ENCODE assay signal across 11 cellular contexts in genomic region chr15:64687167-64688085, GRCh38.
DNase-seq lines count a peak whose midpoint lies in the region; ATAC-seq, FAIRE-seq and TF ChIP-seq lines count a peak whose summit lies in the region.
"Had no signal": no experiment of that assay in that cellular context is flagged by ENCODE, and none has a peak within 500 bp of the region (broad histone marks: within the 10 kb centered on the region; RNA-seq: fewer than 3 reads in every experiment).

No MANE protein-coding gene starts in this region.

- CTCF ChIA-PET in activated CD4-positive, alpha-beta memory T cell treated with anti-CD3 and anti-CD28 coated beads for 36 hours (lab: Charles Lee), result interaction anchor here (0.7 to 10.8 kb wide), 17 partner anchors 9 to 1166 kb away, joined by 3 to 285 read pairs (median 4); no protein-coding TSS in a partner anchor

- no peak overlapping the region for H3K23ac ChIP-seq in mesenchymal stem cell (ENCODE audit: low read length in 2 of 2)

- H3K4me1 Mint-ChIP-seq in astrocyte (ENCODE audit: low read depth, unreplicated experiment), result peaks cover 3% of the 10 kb centered on the region
- H3K4me1 Mint-ChIP-seq in stimulated activated naive B cell treated with anti-CD40 and anti-IgM and Interleukin-4, amounts not matched to agents 10 μg/mL and 1 μg/mL and 100 μg/mL, for 72 hours, result peaks cover 7 to 11% of the 10 kb centered on the region in 2 donors
- peaks cover 5% of the 10 kb centered on the region for H3K4me1 Mint-ChIP-seq in activated CD4-positive, alpha-beta memory T cell treated with anti-CD3 and anti-CD28 coated beads for 36 hours (ENCODE audit: low read depth)

- H3K27ac ChIP-seq in astrocyte (ENCODE audit: low read depth, low read length) (no peak overlapping the region), mesenchymal stem cell (ENCODE audit: low read length, poor library complexity, severe bottlenecking) (peak overlapping the region; percentile 7)

- no peak overlapping the region for H2AK5ac ChIP-seq in mesenchymal stem cell (ENCODE audit: low read length, severe bottlenecking)

- H2AFZ ChIP-seq in astrocyte (ENCODE audit: low read depth, low read length) (no peak overlapping the region), mesenchymal stem cell (ENCODE audit: low read depth, low read length) (no peak overlapping the region)

- DNase-seq in NCI-H82 (lab: John Stamatoyannopoulos, UW) (peak; percentile 83), NCI-H82 treated with DMSO at 0.1 percent for 48 hours (lab: John Stamatoyannopoulos, UW; ENCODE audit: unreplicated experiment) (no peak), astrocyte (ENCODE audit: low read depth) (no peak), mesenchymal stem cell (no peak), BE2C (no peak), T-helper 2 cell (no peak)
- DNase-seq in stimulated activated naive B cell treated with anti-CD40 and anti-IgM and Interleukin-4, amounts not matched to agents 10 μg/mL and 1 μg/mL and 100 μg/mL, for 72 hours, result no peak
- no peak for DNase-seq in activated CD4-positive, alpha-beta memory T cell treated with anti-CD3 and anti-CD28 coated beads for 36 hours
- DNase-seq: activated CD4-positive, CD25-positive, alpha-beta regulatory T cell treated with anti-CD3 and anti-CD28 coated beads, Interleukin-2, amount 50 U/mL, for 72 hours; activated effector memory CD4-positive, alpha-beta T cell treated with anti-CD3 and anti-CD28 coated beads, Interleukin-2, amount 50 U/mL, for 16 hours; NCI-H2107 had no signal

- no peaks in the 10 kb centered on the region for H3K4me1 ChIP-seq in astrocyte (ENCODE audit: insufficient read depth, low read length)
- H3K4me1 ChIP-seq in mesenchymal stem cell (ENCODE audit: control insufficient read depth, insufficient read depth, low read depth, low read length), result no peaks in the 10 kb centered on the region
- peaks cover 13% of the 10 kb centered on the region for H3K4me1 ChIP-seq in BE2C

- intact Hi-C loops in activated CD4-positive, alpha-beta memory T cell treated with anti-CD3 and anti-CD28 coated beads for 36 hours (cut with micrococcal nuclease), result no loop called here

- H3K4me3 ChIP-seq in astrocyte (ENCODE audit: insufficient read depth, low read depth, low read length) (no peak overlapping the region), mesenchymal stem cell (ENCODE audit: insufficient read depth in 1 of 2, low read depth in 1 of 2, low read length in 2 of 2) (no peak overlapping the region), BE2C (ENCODE audit: low read depth, low read length) (no peak overlapping the region)

- peak overlapping the region; percentile 44 for H3K27ac Mint-ChIP-seq in astrocyte (ENCODE audit: unreplicated experiment)
- H3K27ac Mint-ChIP-seq in stimulated activated naive B cell treated with anti-CD40 and anti-IgM and Interleukin-4, amounts not matched to agents 10 μg/mL and 1 μg/mL and 100 μg/mL, for 72 hours, result peak overlapping the region; percentile 37
- H3K27ac Mint-ChIP-seq in activated CD4-positive, alpha-beta memory T cell treated with anti-CD3 and anti-CD28 coated beads for 36 hours, result no peak overlapping the region

- H3K18ac ChIP-seq in mesenchymal stem cell (ENCODE audit: low read depth in 1 of 2, low read length in 2 of 2), result no peak overlapping the region

- H3K14ac ChIP-seq in mesenchymal stem cell (ENCODE audit: low read length in 2 of 2), result no peak overlapping the region

- H2BK12ac ChIP-seq in mesenchymal stem cell (ENCODE audit: low read length in 2 of 2), result no peak overlapping the region

- H3K9me3 Mint-ChIP-seq in astrocyte (ENCODE audit: unreplicated experiment), result no peaks in the 10 kb centered on the region
- H3K9me3 Mint-ChIP-seq in stimulated activated naive B cell treated with anti-CD40 and anti-IgM and Interleukin-4, amounts not matched to agents 10 μg/mL and 1 μg/mL and 100 μg/mL, for 72 hours, result no peaks in the 10 kb centered on the region
- no peaks in the 10 kb centered on the region for H3K9me3 Mint-ChIP-seq in activated CD4-positive, alpha-beta memory T cell treated with anti-CD3 and anti-CD28 coated beads for 36 hours

- no peak overlapping the region for H2BK120ac ChIP-seq in mesenchymal stem cell (ENCODE audit: low read depth, low read length)

- H3K36me3 ChIP-seq in astrocyte (ENCODE audit: insufficient read depth, low read length) (peaks cover 42% of the 10 kb centered on the region), mesenchymal stem cell (ENCODE audit: control insufficient read depth in 1 of 2, insufficient read depth in 2 of 2, low read depth in 1 of 2, low read length in 2 of 2) (peaks cover 75 to 84% of the 10 kb centered on the region in 2 experiments), BE2C (peaks cover 81% of the 10 kb centered on the region)

- H3K27me3 ChIP-seq in astrocyte (ENCODE audit: insufficient read depth, low read length) (no peaks in the 10 kb centered on the region), mesenchymal stem cell (ENCODE audit: control insufficient read depth in 1 of 2, insufficient read depth in 1 of 2, low read length in 2 of 2) (no peaks in the 10 kb centered on the region), BE2C (no peaks in the 10 kb centered on the region)

- H3K4me2 ChIP-seq in astrocyte (ENCODE audit: low read length), result no peak overlapping the region
- no peak overlapping the region for H3K4me2 ChIP-seq in mesenchymal stem cell (ENCODE audit: low read length, poor library complexity, severe bottlenecking)

- no peak for ATAC-seq in stimulated activated naive B cell treated with anti-CD40 and anti-IgM and Interleukin-4, amounts not matched to agents 10 μg/mL and 1 μg/mL and 100 μg/mL, for 72 hours (replicated peaks)

- no peak overlapping the region for H3K4ac ChIP-seq in mesenchymal stem cell (ENCODE audit: low read depth in 1 of 2, low read length in 2 of 2)

- POLR2A ChIA-PET in activated CD4-positive, alpha-beta memory T cell treated with anti-CD3 and anti-CD28 coated beads for 36 hours (lab: Charles Lee), result interaction anchor here (1.3 kb wide), 1 partner anchor 41 kb away, joined by 3 read pairs; no protein-coding TSS in a partner anchor

- peak overlapping the region; percentile 56 for H4K8ac ChIP-seq in mesenchymal stem cell (ENCODE audit: low read length)

- H3K4me3 Mint-ChIP-seq in astrocyte (ENCODE audit: unreplicated experiment), result no peak overlapping the region
- H3K4me3 Mint-ChIP-seq in stimulated activated naive B cell treated with anti-CD40 and anti-IgM and Interleukin-4, amounts not matched to agents 10 μg/mL and 1 μg/mL and 100 μg/mL, for 72 hours, result no peak overlapping the region
- H3K4me3 Mint-ChIP-seq in activated CD4-positive, alpha-beta memory T cell treated with anti-CD3 and anti-CD28 coated beads for 36 hours, result no peak overlapping the region

- H3K27me3 Mint-ChIP-seq in astrocyte (ENCODE audit: low read depth, unreplicated experiment), result no peaks in the 10 kb centered on the region
- no peaks in the 10 kb centered on the region for H3K27me3 Mint-ChIP-seq in stimulated activated naive B cell treated with anti-CD40 and anti-IgM and Interleukin-4, amounts not matched to agents 10 μg/mL and 1 μg/mL and 100 μg/mL, for 72 hours
- H3K27me3 Mint-ChIP-seq in activated CD4-positive, alpha-beta memory T cell treated with anti-CD3 and anti-CD28 coated beads for 36 hours, result no peaks in the 10 kb centered on the region

- H2BK15ac ChIP-seq in mesenchymal stem cell (ENCODE audit: low read depth, poor library complexity, severe bottlenecking), result no peak overlapping the region

- H3K79me2 ChIP-seq in astrocyte (ENCODE audit: insufficient read depth, low read length), result peaks cover 8% of the 10 kb centered on the region

- no peak for FAIRE-seq in astrocyte (lab: Jason Lieb, UNC)

- H4K20me1 ChIP-seq in astrocyte (ENCODE audit: insufficient read depth, low read length), result peaks cover 61% of the 10 kb centered on the region

- H4K91ac ChIP-seq in mesenchymal stem cell (ENCODE audit: low read length), result no peak overlapping the region

- H3K9me3 ChIP-seq in astrocyte (ENCODE audit: insufficient read depth, low read depth, low read length), result no peaks in the 10 kb centered on the region
- H3K9me3 ChIP-seq in mesenchymal stem cell (ENCODE audit: control insufficient read depth, low read length), result no peaks in the 10 kb centered on the region
- no peaks in the 10 kb centered on the region for H3K9me3 ChIP-seq in BE2C

- H3K36me3 Mint-ChIP-seq in astrocyte (ENCODE audit: low read depth, unreplicated experiment), result peaks cover 11% of the 10 kb centered on the region
- H3K36me3 Mint-ChIP-seq in stimulated activated naive B cell treated with anti-CD40 and anti-IgM and Interleukin-4, amounts not matched to agents 10 μg/mL and 1 μg/mL and 100 μg/mL, for 72 hours, result peaks cover 23 to 54% of the 10 kb centered on the region in 2 donors
- H3K36me3 Mint-ChIP-seq in activated CD4-positive, alpha-beta memory T cell treated with anti-CD3 and anti-CD28 coated beads for 36 hours, result peaks cover 25% of the 10 kb centered on the region

- no peak for TF ChIP-seq CTCF in astrocyte (IDR thresholded peaks at IDR 0.05; ENCODE audit: insufficient read depth, low read depth, low read length)
- no peak for TF ChIP-seq CTCF in BE2C (IDR thresholded peaks at IDR 0.05; ENCODE audit: low read depth, low read length)

- H3K79me1 ChIP-seq in mesenchymal stem cell (replicated peaks; ENCODE audit: low read length, poor library complexity, severe bottlenecking), result peaks cover 35% of the 10 kb centered on the region

- no peak overlapping the region for H3K9ac ChIP-seq in astrocyte (ENCODE audit: low read length)
- H3K9ac ChIP-seq in mesenchymal stem cell (ENCODE audit: low read length), result peak overlapping the region; percentile 16

- no peak overlapping the region for H2BK5ac ChIP-seq in mesenchymal stem cell (ENCODE audit: low read depth, low read length, poor library complexity, severe bottlenecking)

- 93% methylated on average over 5 of the region's 6 CpGs for WGBS in mesenchymal stem cell
